In genomic region chr11:372809-373715, GRCh38 we compare ENCODE assay signal across 22 cellular contexts. TPM values are rescaled to one million over a fixed set of nuclear protein-coding genes. Genes with fewer than 3 reads are reported as not detected.
DNase-seq lines count a peak whose midpoint lies in the region; ATAC-seq and TF ChIP-seq lines count a peak whose summit lies in the region.
"Had no signal": no experiment of that assay in that cellular context is flagged by ENCODE, and none has a peak within 500 bp of the region (broad histone marks: within the 10 kb centered on the region; RNA-seq: fewer than 3 reads in every experiment).

No MANE protein-coding gene starts in this region.

- H3K79me2 ChIP-seq in osteoblast (ENCODE audit: insufficient read depth, low read length) = no peaks in the 10 kb centered on the region

- H4K20me1 ChIP-seq in osteoblast (ENCODE audit: insufficient read depth, low read length) = no peaks in the 10 kb centered on the region

- H3K4me1 ChIP-seq in osteoblast (ENCODE audit: insufficient read depth, low read length) = no peaks in the 10 kb centered on the region

- H3K4me3 Mint-ChIP-seq in T-helper 17 cell = no peak overlapping the region
- H3K4me3 Mint-ChIP-seq: CD4-positive, CD25-positive, alpha-beta regulatory T cell; GM23338; IgD-negative memory B cell had no signal

- DNase-seq in H7 (peak; percentile 62), T-helper 17 cell (no peak), dorsolateral prefrontal cortex (no peak), osteoblast (ENCODE audit: insufficient read length, low spot score, missing footprints) (peak; percentile 77), MG63 (no peak), T-helper 1 cell (no peak), NAMALWA (ENCODE audit: low spot score) (no peak), DMS79 (lab: John Stamatoyannopoulos, UW) (no peak)
- DNase-seq: CD4-positive, CD25-positive, alpha-beta regulatory T cell; NCI-H1092 treated with DMSO at 0.1 percent for 48 hours; NCI-H1436; NCI-H187; NCI-H2081 treated with DMSO at 0.1 percent for 48 hours; NCI-H2171 treated with DMSO at 0.1 percent for 48 hours; NCI-H345; NCI-H510A treated with DMSO at 0.1 percent for 48 hours; NCI-H774 had no signal

- H3K4me3 ChIP-seq in H7 (ENCODE audit: insufficient read depth, low read depth, low read length) = no peak overlapping the region
- no peak overlapping the region for H3K4me3 ChIP-seq in dorsolateral prefrontal cortex
- H3K4me3 ChIP-seq in osteoblast (ENCODE audit: insufficient read depth, low read length) = no peak overlapping the region
- no peak overlapping the region for H3K4me3 ChIP-seq in MG63
- H3K4me3 ChIP-seq: BLaER1, GM23338, HAP-1 had no signal

- peaks cover 5% of the 10 kb centered on the region for H3K27me3 Mint-ChIP-seq in T-helper 17 cell

- H2AFZ ChIP-seq in osteoblast (ENCODE audit: low read length) = no peak overlapping the region
- H2AFZ ChIP-seq: GM23338 had no signal

- peaks cover 15% of the 10 kb centered on the region for H3K4me1 Mint-ChIP-seq in T-helper 17 cell

- H3K27me3 ChIP-seq in H7 (ENCODE audit: control insufficient read depth, insufficient read depth, low read length) (no peaks in the 10 kb centered on the region; the same call in 1 of the 2 replicates), dorsolateral prefrontal cortex (no peaks in the 10 kb centered on the region), osteoblast (ENCODE audit: insufficient read depth, low read length) (peaks cover 20% of the 10 kb centered on the region), MG63 (0 out of 2 replicates have a peak, but pooled peaks cover 1% of the 10 kb centered on the region)

- H3K27ac ChIP-seq in dorsolateral prefrontal cortex = peak overlapping the region in 56 of 59 donors; percentile 58 to 97 (median 90)
- no peak overlapping the region for H3K27ac ChIP-seq in osteoblast (ENCODE audit: low read depth, low read length)
- H3K27ac ChIP-seq: BLaER1 had no signal

- no peak overlapping the region for H3K4me2 ChIP-seq in osteoblast (ENCODE audit: insufficient read depth, low read length)
- H3K4me2 ChIP-seq: BLaER1, GM23338 had no signal

- H3K36me3 ChIP-seq in H7 (replicated peaks; ENCODE audit: control insufficient read depth, insufficient read depth, low read length) (peaks cover 2% of the 10 kb centered on the region), osteoblast (ENCODE audit: insufficient read depth, low read length) (no peaks in the 10 kb centered on the region), MG63 (peaks cover 15% of the 10 kb centered on the region)

- intact Hi-C loops in dorsolateral prefrontal cortex (cut with DNase I) = loop anchor here in 1 of 2 donors (10.0 kb wide), 1 partner anchor 158 kb away; no protein-coding TSS in a partner anchor

- TF ChIP-seq CTCF in dorsolateral prefrontal cortex (IDR thresholded peaks at IDR 0.05 in 54 of 56, conservative IDR thresholded peaks at IDR 0.05 in 2 of 56; ENCODE audit: low read depth in 1 of 56, partially characterized antibody in 56 of 56) (no peak), osteoblast (IDR thresholded peaks at IDR 0.05; ENCODE audit: extremely low read depth, low read depth, low read length) (no peak)

- H3K36me3 Mint-ChIP-seq in T-helper 17 cell (ENCODE audit: low read depth) = no peaks in the 10 kb centered on the region
- H3K36me3 Mint-ChIP-seq: CD4-positive, CD25-positive, alpha-beta regulatory T cell; IgD-negative memory B cell had no signal

- H3K9me3 ChIP-seq in T-helper 17 cell (ENCODE audit: control insufficient read depth, low read length, poor library complexity, severe bottlenecking) (no peaks in the 10 kb centered on the region), osteoblast (ENCODE audit: low read depth, low read length) (no peaks in the 10 kb centered on the region), MG63 (no peaks in the 10 kb centered on the region)
- H3K9me3 ChIP-seq: HAP-1 had no signal

- ATAC-seq in T-helper 17 cell = no peak
- ATAC-seq: GM23338 had no signal

- peak overlapping the region; percentile 70 for H3K27ac Mint-ChIP-seq in T-helper 17 cell
- H3K27ac Mint-ChIP-seq: GM23338 had no signal

RNA-seq across cellular contexts. Expression of gene B4GALNT4, which starts 3.8 kb away (rescaled TPM):
- total RNA-seq in H7 (2014; rRNA removed; shearing (Covaris generic)) = 56.0 and 62.6 TPM in 2 replicates
- total RNA-seq in T-helper 17 cell (1 to 10 TPM; 6.0 to 8.6 TPM), dorsolateral prefrontal cortex (100 to 1,000 TPM in 116 of 120 experiments, 10 to 100 TPM in 4; 81.4 to 330 (median 132) TPM), osteoblast (0.88 and 2.2 TPM in 2 replicates)
- 27.5 and 49.8 TPM in 2 replicates for total RNA-seq in MG63 (2014; rRNA removed; shearing (Covaris generic); ENCODE audit: low replicate concordance)

RNA-seq across cellular contexts. Expression of gene PKP3, which starts 20.9 kb away (rescaled TPM):
- total RNA-seq in H7 (2014; rRNA removed; shearing (Covaris generic)) = 2.1 and 3.6 TPM in 2 replicates
- total RNA-seq in T-helper 17 cell = not detected
- 1 to 10 TPM in 96 of 120 experiments, under 1 TPM in 22, not detected in 2; 0.29 to 5.2 (median 1.7) TPM for total RNA-seq in dorsolateral prefrontal cortex
- 0.88 and 2.5 TPM in 2 replicates for total RNA-seq in osteoblast
- 7.6 and 24.1 TPM in 2 replicates for total RNA-seq in MG63 (2014; rRNA removed; shearing (Covaris generic); ENCODE audit: low replicate concordance)
- total RNA-seq: SK-MEL-5 had no signal

RNA-seq across cellular contexts. Expression of gene SIGIRR, which starts 41.7 kb away (rescaled TPM):
- total RNA-seq in H7 (2014; rRNA removed; shearing (Covaris generic)) = 39.5 and 44.9 TPM in 2 replicates
- 100 to 1,000 TPM; 353 to 409 TPM for total RNA-seq in T-helper 17 cell
- 10 to 100 TPM; 13.7 to 52.3 (median 29.2) TPM for total RNA-seq in dorsolateral prefrontal cortex
- 10.9 and 14.5 TPM in 2 replicates for total RNA-seq in osteoblast
- 28.8 and 89.5 TPM in 2 replicates for total RNA-seq in MG63 (2014; rRNA removed; shearing (Covaris generic); ENCODE audit: low replicate concordance)

RNA-seq across cellular contexts. Expression of gene IFITM3, which starts 52.4 kb away (rescaled TPM):
- total RNA-seq in H7 (2014; rRNA removed; shearing (Covaris generic)) = 278 and 328 TPM in 2 replicates
- 10 to 100 TPM in 1 of 2 donors, 1 to 10 TPM in 1; 2.5 to 25.2 TPM for total RNA-seq in T-helper 17 cell
- 100 to 1,000 TPM in 115 of 120 experiments, 10 to 100 TPM in 5; 78.3 to 905 (median 216) TPM for total RNA-seq in dorsolateral prefrontal cortex
- total RNA-seq in osteoblast = 98.4 and 116 TPM in 2 replicates
- total RNA-seq in MG63 (2014; rRNA removed; shearing (Covaris generic); ENCODE audit: low replicate concordance) = 62.7 and 85.0 TPM in 2 replicates

RNA-seq across cellular contexts. Expression of gene IFITM1, which starts 59.2 kb away (rescaled TPM):
- total RNA-seq in H7 (2014; rRNA removed; shearing (Covaris generic)) = 1,398 and 1,404 TPM in 2 replicates
- total RNA-seq in T-helper 17 cell (100 to 1,000 TPM; 344 to 363 TPM), dorsolateral prefrontal cortex (100 to 1,000 TPM in 23 of 120 experiments, 10 to 100 TPM in 97; 19.2 to 217 (median 70.2) TPM), osteoblast (48.6 and 64.4 TPM in 2 replicates)
- total RNA-seq in MG63 (2014; rRNA removed; shearing (Covaris generic); ENCODE audit: low replicate concordance) = 26.5 and 62.6 TPM in 2 replicates

Comparison
In these comparisons a context has a peak if more than half of its experiments do, and no peak if none do; other contexts are left out.
1. DNase-seq: peak in H7 (single experiment) and osteoblast (single experiment); none in T-helper 17 cell (0 of 3), dorsolateral prefrontal cortex (0 of 10), MG63 (single experiment), T-helper 1 cell (0 of 5), NAMALWA (single experiment) and DMS79 (single experiment).